In genomic region chr17:65556014-65556909, GRCh38 we compare ENCODE assay signal across 8 cellular contexts. TPM values are rescaled to one million over a fixed set of nuclear protein-coding genes. Genes with fewer than 3 reads are reported as not detected.
DNase-seq lines count a peak whose midpoint lies in the region; ATAC-seq, FAIRE-seq and TF ChIP-seq lines count a peak whose summit lies in the region.

No MANE protein-coding gene starts in this region.

- H3K4me3 ChIP-seq in A549 (no peak overlapping the region), NB4 (ENCODE audit: low read depth, low read length) (no peak overlapping the region), cardiac fibroblast (replicated peaks in 1 of 2; ENCODE audit: low read depth in 2 of 2, low read length in 2 of 2) (peak overlapping the region in 1 of 2 donors; percentile 30)

- DNase-seq in A549 (ENCODE audit: low read depth in 1 of 2, low spot score in 1 of 2) (peak; percentile 69 to 78), GM12892 (ENCODE audit: insufficient read length) (peak; percentile 43), NB4 (ENCODE audit: low read depth) (peak; percentile 67), activated B cell treated with CpG ODN at 0.5 μM for 24 hours (peak; percentile 57), cardiac fibroblast (ENCODE audit: low read depth in 2 of 2) (peak; percentile 74 to 76), left colon (peak; percentile 89 to 97)
- DNase-seq in stimulated activated CD4-positive, alpha-beta T cell treated with anti-CD3 and anti-CD28 coated beads, Interleukin-2, amount 100 ng/mL, for 24 hours = peak; percentile 96 to 98

- CTCF ChIA-PET in A549 (lab: Yijun Ruan, JAX) (interaction anchor here (0.5 to 5.7 kb wide), 34 partner anchors 8 to 580 kb away, joined by 3 to 54 read pairs (median 4); no protein-coding TSS in a partner anchor), activated B cell treated with CpG ODN at 0.5 μM for 24 hours (lab: Charles Lee) (no interaction called here)

- WGBS in A549 (ENCODE audit: missing lambda C conversion rate) = 74% methylated on average over 17 of the region's 17 CpGs

- peak overlapping the region in 1 of 2 experiments; percentile 37; a peak in 3 of 6 replicates for H3K27ac ChIP-seq in A549

- H3K27ac Mint-ChIP-seq in activated B cell treated with CpG ODN at 0.5 μM for 24 hours = no peak overlapping the region

- FAIRE-seq in A549 (lab: Jason Lieb, UNC) (no peak), GM12892 (lab: Jason Lieb, UNC) (peak; percentile 50)

- no peaks in the 10 kb centered on the region for H3K36me3 Mint-ChIP-seq in activated B cell treated with CpG ODN at 0.5 μM for 24 hours (ENCODE audit: low read depth)

- peaks cover 8% of the 10 kb centered on the region for H3K4me1 Mint-ChIP-seq in activated B cell treated with CpG ODN at 0.5 μM for 24 hours

- H3K4me1 ChIP-seq in A549 = peaks cover 31% of the 10 kb centered on the region

- TF ChIP-seq POLR2A in A549 (IDR thresholded peaks at IDR 0.05; ENCODE audit: low read length) (no peak), GM12892 (IDR thresholded peaks at IDR 0.05; ENCODE audit: low read depth, low read length) (no peak), NB4 (IDR thresholded peaks at IDR 0.05; ENCODE audit: extremely low read depth, insufficient read length) (no peak)

- intact Hi-C loops in activated B cell treated with CpG ODN at 0.5 μM for 24 hours (cut with micrococcal nuclease) = loop anchor here (10.0 kb wide), 1 partner anchor 321 kb away; no protein-coding TSS in a partner anchor
- intact Hi-C loops in left colon (cut with DNase I, micrococcal nuclease) = loop anchor here in 1 of 2 donors (10.0 kb wide), 1 partner anchor 261 kb away; no protein-coding TSS in a partner anchor

- ATAC-seq in A549 = peak; percentile 21 to 81; a peak in 3 of 6 replicates
- no peak for ATAC-seq in activated B cell treated with CpG ODN at 0.5 μM for 24 hours (ENCODE audit: low read depth)
- ATAC-seq in left colon = peak; percentile 54
- no peak for ATAC-seq in HG02678 (IDR thresholded peaks at IDR 0.05; ENCODE audit: unreplicated experiment)

- H3K9me3 Mint-ChIP-seq in activated B cell treated with CpG ODN at 0.5 μM for 24 hours = no peaks in the 10 kb centered on the region

- peaks cover 11% of the 10 kb centered on the region for H3K27me3 Mint-ChIP-seq in activated B cell treated with CpG ODN at 0.5 μM for 24 hours

- no peak for TF ChIP-seq EP300 in A549 (IDR thresholded peaks at IDR 0.05)

- no peaks in the 10 kb centered on the region for H3K9me3 ChIP-seq in A549

- no peak overlapping the region for H3K4me3 Mint-ChIP-seq in activated B cell treated with CpG ODN at 0.5 μM for 24 hours

- TF ChIP-seq CTCF in A549 (IDR thresholded peaks at IDR 0.05) = peak; percentile 87
- peak; percentile 74 for TF ChIP-seq CTCF in NB4 (IDR thresholded peaks at IDR 0.05; ENCODE audit: low read depth, low read length)
- TF ChIP-seq CTCF in activated B cell treated with CpG ODN at 0.5 μM for 24 hours (IDR thresholded peaks at IDR 0.05) = no peak
- peak; percentile 85 for TF ChIP-seq CTCF in cardiac fibroblast (IDR thresholded peaks at IDR 0.05; ENCODE audit: low read depth, low read length)

- POLR2A ChIA-PET in A549 (lab: Yijun Ruan, JAX) (no interaction called here), activated B cell treated with CpG ODN at 0.5 μM for 24 hours (lab: Charles Lee) (no interaction called here)

- peak; percentile 69 to 70 for TF ChIP-seq RAD21 in A549 (conservative IDR thresholded peaks at IDR 0.05 in 1 of 2, IDR thresholded peaks at IDR 0.05 in 1 of 2)

- H3K4me2 ChIP-seq in A549 = peak overlapping the region; percentile 77

TF ChIP-seq in A549, 52 proteins besides CTCF, POLR2A, EP300 and RAD21:
- peak; percentile 85 for TF ChIP-seq SMC3 (IDR thresholded peaks at IDR 0.05)
- no peak for TF ChIP-seq GATA3 (IDR thresholded peaks at IDR 0.05; ENCODE audit: borderline replicate concordance)

RNA-seq across cellular contexts. Expression of gene AXIN2, which starts 5.2 kb away (rescaled TPM):
- 4.0 and 4.5 TPM in 2 replicates for polyA plus RNA-seq in A549 (2011; rRNA removed)
- 1.0 and 1.2 TPM in 2 replicates for polyA plus RNA-seq in A549 (2012; cell fraction: cytosol; rRNA removed)
- polyA plus RNA-seq in A549 (2012; cell fraction: nucleus; rRNA removed) = 1.9 and 2.5 TPM in 2 replicates
- polyA plus RNA-seq in A549 (2017; fragmentation: RNase III; extraction: RNeasy Plus Mini Kit Qiagen cat#74134 plus additional on column Dnase treatment) = 3.3 to 4.9 TPM (median 4.8 TPM) in 3 replicates
- 4.9 and 5.4 TPM in 2 replicates for polyA minus RNA-seq in A549 (2011; rRNA and poly(A)+ RNA removed)
- polyA plus RNA-seq in GM12892 (2012; ENCODE audit: missing spikeins) = 0.34 TPM
- total RNA-seq in activated B cell treated with CpG ODN at 0.5 μM for 24 hours = 0.17 and 0.27 TPM in 2 replicates
- total RNA-seq in left colon = 10 to 100 TPM; 27.0 to 46.5 TPM

Comparison
In these comparisons a context has a peak if more than half of its experiments do, and no peak if none do; other contexts are left out.
1. ATAC-seq: peak in A549 (2 of 2) and left colon (single experiment); none in activated B cell treated with CpG ODN at 0.5 μM for 24 hours (single experiment) and HG02678 (single experiment).
2. DNase-seq: peak in every context shown above with its lines; median percentile 97 in stimulated activated CD4-positive, alpha-beta T cell treated with anti-CD3 and anti-CD28 coated beads, Interleukin-2, amount 100 ng/mL, for 24 hours; 93 in left colon; 75 in cardiac fibroblast; 74 in A549; 67 in NB4; 57 in activated B cell treated with CpG ODN at 0.5 μM for 24 hours; 43 in GM12892.
3. RNA of gene AXIN2, which starts 5.2 kb away (total RNA-seq): 27.0 to 46.5 TPM in left colon; 0.17 to 0.27 TPM in activated B cell treated with CpG ODN at 0.5 μM for 24 hours; every median in the first group is over 10 times any median in the second.